In the genomic region with DNA sequence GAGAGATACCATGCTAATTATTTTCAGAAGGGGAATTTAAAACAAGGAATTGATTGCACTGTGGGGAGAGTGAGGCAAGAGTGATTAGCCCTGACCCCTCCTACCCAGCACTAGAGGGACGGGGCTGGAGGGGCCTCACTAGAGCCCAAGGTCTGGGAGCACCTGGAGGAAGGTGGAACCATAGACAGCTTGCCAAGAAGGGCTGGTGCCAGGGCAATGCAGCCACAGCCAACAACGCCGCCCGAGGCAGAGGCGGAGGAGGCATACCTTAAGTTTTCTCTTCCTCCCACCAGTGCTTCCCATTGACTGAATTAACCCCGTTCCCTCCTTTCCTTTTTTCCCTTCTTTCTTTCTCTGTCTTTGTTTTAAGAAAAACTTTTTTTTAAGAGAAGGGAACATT, we compare ENCODE assay signal across 1 cellular context.
TF ChIP-seq lines count a peak whose summit lies in the region.

No MANE protein-coding gene starts in this region.

TF ChIP-seq in HepG2, 621 proteins besides CTCF, POLR2A, EP300 and RAD21:
- TF ChIP-seq THYN1 (CRISPR knock-in tag; IDR thresholded peaks at IDR 0.05; ENCODE audit: borderline replicate concordance, low read depth) (no peak), ZNF552 (CRISPR knock-in tag; IDR thresholded peaks at IDR 0.05; ENCODE audit: borderline replicate concordance) (no peak), SP2 (CRISPR knock-in tag; IDR thresholded peaks at IDR 0.05) (no peak), ZNF331 (CRISPR knock-in tag; IDR thresholded peaks at IDR 0.05) (no peak), ZBTB38 (CRISPR knock-in tag; IDR thresholded peaks at IDR 0.05) (no peak), CHD2 (IDR thresholded peaks at IDR 0.05; ENCODE audit: low read depth, low read length) (no peak), ZNF768 (CRISPR knock-in tag; IDR thresholded peaks at IDR 0.05) (no peak), MIER2 (CRISPR knock-in tag; IDR thresholded peaks at IDR 0.05) (no peak), ZNF274 (CRISPR knock-in tag; IDR thresholded peaks at IDR 0.05) (no peak), BRCA1 (CRISPR knock-in tag; IDR thresholded peaks at IDR 0.05) (no peak), KDM6A (CRISPR knock-in tag; IDR thresholded peaks at IDR 0.05; ENCODE audit: low read depth) (no peak), PITX1 (CRISPR knock-in tag; IDR thresholded peaks at IDR 0.05) (no peak), ARNTL (CRISPR knock-in tag; IDR thresholded peaks at IDR 0.05) (no peak), AGO1 (IDR thresholded peaks at IDR 0.05; ENCODE audit: low read depth, low read length, poor library complexity, severe bottlenecking) (no peak)
- TF ChIP-seq, protein P1, sequence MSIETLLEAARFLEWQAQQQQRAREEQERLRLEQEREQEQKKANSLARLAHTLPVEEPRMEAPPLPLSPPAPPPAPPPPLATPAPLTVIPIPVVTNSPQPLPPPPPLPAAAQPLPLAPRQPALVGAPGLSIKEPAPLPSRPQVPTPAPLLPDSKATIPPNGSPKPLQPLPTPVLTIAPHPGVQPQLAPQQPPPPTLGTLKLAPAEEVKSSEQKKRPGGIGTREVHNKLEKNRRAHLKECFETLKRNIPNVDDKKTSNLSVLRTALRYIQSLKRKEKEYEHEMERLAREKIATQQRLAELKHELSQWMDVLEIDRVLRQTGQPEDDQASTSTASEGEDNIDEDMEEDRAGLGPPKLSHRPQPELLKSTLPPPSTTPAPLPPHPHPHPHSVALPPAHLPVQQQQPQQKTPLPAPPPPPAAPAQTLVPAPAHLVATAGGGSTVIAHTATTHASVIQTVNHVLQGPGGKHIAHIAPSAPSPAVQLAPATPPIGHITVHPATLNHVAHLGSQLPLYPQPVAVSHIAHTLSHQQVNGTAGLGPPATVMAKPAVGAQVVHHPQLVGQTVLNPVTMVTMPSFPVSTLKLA (IDR thresholded peaks at IDR 0.05), result no peak
- TF ChIP-seq, protein P2, sequence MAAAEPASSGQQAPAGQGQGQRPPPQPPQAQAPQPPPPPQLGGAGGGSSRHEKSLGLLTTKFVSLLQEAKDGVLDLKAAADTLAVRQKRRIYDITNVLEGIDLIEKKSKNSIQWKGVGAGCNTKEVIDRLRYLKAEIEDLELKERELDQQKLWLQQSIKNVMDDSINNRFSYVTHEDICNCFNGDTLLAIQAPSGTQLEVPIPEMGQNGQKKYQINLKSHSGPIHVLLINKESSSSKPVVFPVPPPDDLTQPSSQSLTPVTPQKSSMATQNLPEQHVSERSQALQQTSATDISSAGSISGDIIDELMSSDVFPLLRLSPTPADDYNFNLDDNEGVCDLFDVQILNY (CRISPR knock-in tag; conservative IDR thresholded peaks at IDR 0.05), result no peak
- TF ChIP-seq, protein P3, sequence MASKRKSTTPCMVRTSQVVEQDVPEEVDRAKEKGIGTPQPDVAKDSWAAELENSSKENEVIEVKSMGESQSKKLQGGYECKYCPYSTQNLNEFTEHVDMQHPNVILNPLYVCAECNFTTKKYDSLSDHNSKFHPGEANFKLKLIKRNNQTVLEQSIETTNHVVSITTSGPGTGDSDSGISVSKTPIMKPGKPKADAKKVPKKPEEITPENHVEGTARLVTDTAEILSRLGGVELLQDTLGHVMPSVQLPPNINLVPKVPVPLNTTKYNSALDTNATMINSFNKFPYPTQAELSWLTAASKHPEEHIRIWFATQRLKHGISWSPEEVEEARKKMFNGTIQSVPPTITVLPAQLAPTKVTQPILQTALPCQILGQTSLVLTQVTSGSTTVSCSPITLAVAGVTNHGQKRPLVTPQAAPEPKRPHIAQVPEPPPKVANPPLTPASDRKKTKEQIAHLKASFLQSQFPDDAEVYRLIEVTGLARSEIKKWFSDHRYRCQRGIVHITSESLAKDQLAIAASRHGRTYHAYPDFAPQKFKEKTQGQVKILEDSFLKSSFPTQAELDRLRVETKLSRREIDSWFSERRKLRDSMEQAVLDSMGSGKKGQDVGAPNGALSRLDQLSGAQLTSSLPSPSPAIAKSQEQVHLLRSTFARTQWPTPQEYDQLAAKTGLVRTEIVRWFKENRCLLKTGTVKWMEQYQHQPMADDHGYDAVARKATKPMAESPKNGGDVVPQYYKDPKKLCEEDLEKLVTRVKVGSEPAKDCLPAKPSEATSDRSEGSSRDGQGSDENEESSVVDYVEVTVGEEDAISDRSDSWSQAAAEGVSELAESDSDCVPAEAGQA (IDR thresholded peaks at IDR 0.05; ENCODE audit: low read depth), result no peak
- TF ChIP-seq, protein P3 (CRISPR knock-in tag; IDR thresholded peaks at IDR 0.05; ENCODE audit: borderline replicate concordance), result no peak
- TF ChIP-seq, protein P4, sequence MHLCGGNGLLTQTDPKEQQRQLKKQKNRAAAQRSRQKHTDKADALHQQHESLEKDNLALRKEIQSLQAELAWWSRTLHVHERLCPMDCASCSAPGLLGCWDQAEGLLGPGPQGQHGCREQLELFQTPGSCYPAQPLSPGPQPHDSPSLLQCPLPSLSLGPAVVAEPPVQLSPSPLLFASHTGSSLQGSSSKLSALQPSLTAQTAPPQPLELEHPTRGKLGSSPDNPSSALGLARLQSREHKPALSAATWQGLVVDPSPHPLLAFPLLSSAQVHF (CRISPR knock-in tag; IDR thresholded peaks at IDR 0.05), result no peak
